Comparison of ENCODE assay signal across 8 cellular contexts in the genomic region with DNA sequence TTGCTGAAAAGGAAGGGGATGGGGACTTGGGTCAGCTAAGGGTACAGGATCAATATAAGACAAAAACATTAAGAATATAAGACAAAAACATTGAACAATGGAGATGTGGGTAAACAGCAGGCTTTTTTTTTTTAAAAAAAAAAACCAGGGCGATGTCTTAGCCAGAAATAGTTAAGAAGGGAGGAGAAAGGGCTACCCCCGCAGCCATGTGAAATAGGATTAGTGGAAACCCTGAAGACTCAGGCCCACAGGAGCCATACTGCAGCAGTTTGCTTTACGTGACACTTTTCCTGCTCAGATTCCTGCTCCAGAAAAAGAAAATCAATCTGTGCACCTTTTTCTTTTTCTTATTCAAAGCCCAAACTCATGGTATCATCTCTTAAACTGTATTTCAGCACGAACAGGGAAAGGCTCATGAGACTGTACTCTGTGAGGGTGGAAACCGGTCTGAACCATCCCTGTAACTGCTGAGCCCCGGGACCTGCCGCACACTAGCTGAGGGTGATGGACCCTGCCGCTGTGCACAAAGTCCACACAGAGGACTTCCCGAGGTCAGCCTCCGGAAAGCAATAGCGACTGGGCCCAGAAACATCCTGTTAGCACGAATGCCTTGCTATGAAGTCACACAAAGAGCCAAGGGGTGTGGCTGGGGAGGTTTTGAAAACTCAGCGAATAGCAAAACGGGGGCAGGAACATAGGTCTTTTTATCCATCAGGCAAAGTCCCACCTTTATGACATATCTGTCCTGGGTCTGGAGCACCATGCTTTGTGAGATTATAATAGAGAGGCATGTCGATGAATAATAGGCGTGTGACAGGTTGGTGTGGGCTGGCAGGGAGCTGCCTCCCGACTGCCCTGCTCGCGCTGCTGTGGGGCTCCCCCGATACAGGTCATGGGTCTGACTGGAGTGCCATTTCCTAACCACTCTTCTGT. TPM values are rescaled to one million over a fixed set of nuclear protein-coding genes. Genes with fewer than 3 reads are reported as not detected.
A peak's percentile ranks its signal among the peaks of the same experiment; 100 is the strongest.
DNase-seq lines count a peak whose midpoint lies in the region; ATAC-seq and TF ChIP-seq lines count a peak whose summit lies in the region.

No MANE protein-coding gene starts in this region.

- TF ChIP-seq EP300 in transverse colon (IDR thresholded peaks at IDR 0.05; ENCODE audit: low read depth) = no peak

- H3K4me3 ChIP-seq in AG10803 (ENCODE audit: low read length) (peak overlapping the region; percentile 50), HEK293 (ENCODE audit: low read depth, low read length) (peak overlapping the region; percentile 35), WI38 (ENCODE audit: low read depth, low read length) (peak overlapping the region; percentile 54), ectodermal cell (ENCODE audit: insufficient read depth, low read depth, low read length) (peak overlapping the region; percentile 16), transverse colon (peak overlapping the region; percentile 14 to 58 (median 35))

- H3K4me1 ChIP-seq in HEK293 (ENCODE audit: control insufficient read depth, insufficient read depth, low read length) (peaks cover 21% of the 10 kb centered on the region), ectodermal cell (ENCODE audit: control insufficient read depth, insufficient read depth, low read length) (peaks cover 42% of the 10 kb centered on the region), transverse colon (peaks cover 0 to 16% (median 4%) of the 10 kb centered on the region in 4 donors)

- CTCF ChIA-PET in HEK293 (lab: Yijun Ruan, JAX) = no interaction called here

- H3K27ac ChIP-seq in HEK293 (ENCODE audit: extremely low read depth, low read depth, low read length) (no peak overlapping the region), ectodermal cell (ENCODE audit: insufficient read depth, low read depth, low read length, poor library complexity, severe bottlenecking) (peak overlapping the region; percentile 96), transverse colon (peak overlapping the region in 1 of 4 donors; percentile 41)

- H3K36me3 ChIP-seq in HEK293 (ENCODE audit: control insufficient read depth in 2 of 2, insufficient read depth in 1 of 2, low read length in 2 of 2) (no peaks in the 10 kb centered on the region), ectodermal cell (ENCODE audit: control insufficient read depth, insufficient read depth, low read length) (no peaks in the 10 kb centered on the region), transverse colon (no peaks in the 10 kb centered on the region)

- WGBS in ectodermal cell, 2 experiments = 40 to 41% methylated on average over 20 of the region's 20 CpGs
- WGBS in transverse colon (ENCODE audit: low coverage in 1 of 2), 2 donors = 57% methylated on average over 20 of the region's 20 CpGs; no CpG with 5 or more reads in 1 of the 2 donors

- peak; percentile 36 for DNase-seq in AG10803 (ENCODE audit: low read depth)
- DNase-seq in mucosa of gallbladder (ENCODE audit: low spot score) = peak; percentile 62
- DNase-seq in transverse colon = peak; percentile 38
- DNase-seq in 8988T = no peak

- H3K9me3 ChIP-seq in HEK293 (ENCODE audit: control insufficient read depth, insufficient read depth, low read depth, low read length) (no peaks in the 10 kb centered on the region), ectodermal cell (ENCODE audit: control insufficient read depth, low read length) (no peaks in the 10 kb centered on the region), transverse colon (no peaks in the 10 kb centered on the region)

- POLR2A ChIA-PET in HEK293 (lab: Yijun Ruan, JAX) = interaction anchor here (0.6 to 1.5 kb wide), 8 partner anchors 9 to 421 kb away, joined by 3 to 7 read pairs (median 4); a partner anchor contains a TSS

- ATAC-seq in GM18519 (IDR thresholded peaks at IDR 0.05; ENCODE audit: low FRiP score, unreplicated experiment) = no peak

- TF ChIP-seq POLR2A in transverse colon (IDR thresholded peaks at IDR 0.05) = peak; percentile 36

- in situ Hi-C loops in transverse colon (cut with MboI; ENCODE audit: low pct_ligation_motif_present in 1 of 4, low pct_unique_long_range_greater_than_20kb in 1 of 4, low sequenced_read_pairs in 3 of 4) = no loop called here

- no peaks in the 10 kb centered on the region for H3K27me3 ChIP-seq in ectodermal cell (ENCODE audit: control insufficient read depth, insufficient read depth, low read length, poor library complexity, severe bottlenecking)
- no peaks in the 10 kb centered on the region for H3K27me3 ChIP-seq in transverse colon

- intact Hi-C loops in transverse colon (cut with DNase I; ENCODE audit: low total_unique reads) = no loop called here

- TF ChIP-seq CTCF in AG10803 (conservative IDR thresholded peaks at IDR 0.05; ENCODE audit: low read length) (no peak), HEK293 (tag by site-specific recombination; IDR thresholded peaks at IDR 0.05) (no peak), WI38 (IDR thresholded peaks at IDR 0.05; ENCODE audit: low read depth, low read length) (no peak), transverse colon (IDR thresholded peaks at IDR 0.05) (no peak)

TF ChIP-seq in HEK293, 187 proteins besides CTCF, POLR2A, EP300 and RAD21:
- TF ChIP-seq ZNF114 (tag by site-specific recombination; IDR thresholded peaks at IDR 0.05) (no peak), ZNF335 (tag by site-specific recombination; conservative IDR thresholded peaks at IDR 0.05) (peak; percentile 77), SP3 (tag by site-specific recombination; IDR thresholded peaks at IDR 0.05) (0 out of 2 replicates have a peak, but pooled peaks have one; percentile 20), ZBTB20 (tag by site-specific recombination; IDR thresholded peaks at IDR 0.05) (peak; percentile 62), ZSCAN16 (tag by site-specific recombination; IDR thresholded peaks at IDR 0.05) (no peak), ZNF169 (tag by site-specific recombination; IDR thresholded peaks at IDR 0.05) (no peak), ZNF654 (tag by site-specific recombination; IDR thresholded peaks at IDR 0.05; ENCODE audit: low read depth) (no peak), GLI4 (tag by site-specific recombination; IDR thresholded peaks at IDR 0.05) (no peak), ZNF112 (tag by site-specific recombination; IDR thresholded peaks at IDR 0.05) (no peak), ZNF510 (tag by site-specific recombination; IDR thresholded peaks at IDR 0.05; ENCODE audit: insufficient replicate concordance) (no peak)
- TF ChIP-seq, protein P1, sequence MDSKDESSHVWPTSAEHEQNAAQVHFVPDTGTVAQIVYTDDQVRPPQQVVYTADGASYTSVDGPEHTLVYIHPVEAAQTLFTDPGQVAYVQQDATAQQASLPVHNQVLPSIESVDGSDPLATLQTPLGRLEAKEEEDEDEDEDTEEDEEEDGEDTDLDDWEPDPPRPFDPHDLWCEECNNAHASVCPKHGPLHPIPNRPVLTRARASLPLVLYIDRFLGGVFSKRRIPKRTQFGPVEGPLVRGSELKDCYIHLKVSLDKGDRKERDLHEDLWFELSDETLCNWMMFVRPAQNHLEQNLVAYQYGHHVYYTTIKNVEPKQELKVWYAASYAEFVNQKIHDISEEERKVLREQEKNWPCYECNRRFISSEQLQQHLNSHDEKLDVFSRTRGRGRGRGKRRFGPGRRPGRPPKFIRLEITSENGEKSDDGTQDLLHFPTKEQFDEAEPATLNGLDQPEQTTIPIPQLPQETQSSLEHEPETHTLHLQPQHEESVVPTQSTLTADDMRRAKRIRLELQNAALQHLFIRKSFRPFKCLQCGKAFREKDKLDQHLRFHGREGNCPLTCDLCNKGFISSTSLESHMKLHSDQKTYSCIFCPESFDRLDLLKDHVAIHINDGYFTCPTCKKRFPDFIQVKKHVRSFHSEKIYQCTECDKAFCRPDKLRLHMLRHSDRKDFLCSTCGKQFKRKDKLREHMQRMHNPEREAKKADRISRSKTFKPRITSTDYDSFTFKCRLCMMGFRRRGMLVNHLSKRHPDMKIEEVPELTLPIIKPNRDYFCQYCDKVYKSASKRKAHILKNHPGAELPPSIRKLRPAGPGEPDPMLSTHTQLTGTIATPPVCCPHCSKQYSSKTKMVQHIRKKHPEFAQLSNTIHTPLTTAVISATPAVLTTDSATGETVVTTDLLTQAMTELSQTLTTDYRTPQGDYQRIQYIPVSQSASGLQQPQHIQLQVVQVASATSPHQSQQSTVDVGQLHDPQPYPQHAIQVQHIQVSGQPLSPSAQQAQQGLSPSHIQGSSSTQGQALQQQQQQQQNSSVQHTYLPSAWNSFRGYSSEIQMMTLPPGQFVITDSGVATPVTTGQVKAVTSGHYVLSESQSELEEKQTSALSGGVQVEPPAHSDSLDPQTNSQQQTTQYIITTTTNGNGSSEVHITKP (tag by site-specific recombination; IDR thresholded peaks at IDR 0.05) = peak; percentile 31

RNA-seq across cellular contexts. Expression of a gene that starts 33.2 kb away (rescaled TPM):
- polyA plus RNA-seq in ectodermal cell (2013, experiment 1 of 4) = 17.9 TPM
- polyA plus RNA-seq in ectodermal cell (2013, experiment 2 of 4) = 13.2 TPM
- polyA plus RNA-seq in ectodermal cell (2013, experiment 3 of 4) = 12.9 TPM
- polyA plus RNA-seq in ectodermal cell (2013, experiment 4 of 4) = 13.2 TPM
- total RNA-seq in mucosa of gallbladder (2.0 TPM), transverse colon (10 to 100 TPM in 1 of 4 donors, 1 to 10 TPM in 3; 1.3 to 41.2 (median 2.4) TPM)
